Comparison of ENCODE assay signal across 11 cellular contexts in the genomic region with DNA sequence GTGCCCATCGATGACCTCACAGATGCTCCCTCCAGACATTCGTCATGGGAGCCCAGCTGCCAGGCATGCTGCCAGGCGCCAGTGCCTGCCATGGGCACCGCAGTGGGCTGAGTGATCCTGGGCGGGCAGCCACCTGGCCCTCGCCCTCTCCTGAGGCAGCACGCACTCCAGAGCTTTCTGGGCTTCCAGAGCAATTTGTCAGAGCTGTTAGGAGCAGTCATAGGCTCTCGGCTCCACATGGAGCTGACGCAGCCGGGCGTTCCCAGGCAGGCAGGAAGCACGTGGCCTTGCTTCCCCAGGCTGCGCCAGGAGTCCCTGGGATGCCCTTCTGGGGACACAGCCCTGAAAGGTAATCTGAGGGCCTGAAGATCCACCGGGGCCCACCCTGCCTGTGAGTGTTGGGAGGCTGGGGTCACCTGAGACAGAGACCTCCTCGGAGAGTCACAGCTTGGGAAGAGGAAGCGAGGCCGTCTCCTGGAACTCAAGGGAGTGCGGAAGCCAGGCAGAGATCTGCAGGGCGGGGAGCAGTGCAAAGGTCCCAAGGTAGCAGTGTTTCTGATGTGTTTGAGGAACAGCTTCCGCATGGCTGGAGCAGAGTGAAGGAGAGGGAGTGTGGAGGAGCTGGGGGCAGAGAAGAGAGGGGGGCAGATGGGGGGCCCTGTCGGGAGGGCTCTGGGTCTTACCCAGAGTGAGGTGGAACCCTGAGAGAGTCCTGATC. TPM values are rescaled to one million over a fixed set of nuclear protein-coding genes. Genes with fewer than 3 reads are reported as not detected.
A peak's percentile ranks its signal among the peaks of the same experiment; 100 is the strongest.
DNase-seq lines count a peak whose midpoint lies in the region; ATAC-seq, FAIRE-seq and TF ChIP-seq lines count a peak whose summit lies in the region.
"Had no signal": no experiment of that assay in that cellular context is flagged by ENCODE, and none has a peak within 500 bp of the region (broad histone marks: within the 10 kb centered on the region; RNA-seq: fewer than 3 reads in every experiment).

No MANE protein-coding gene starts in this region.

- no peak for TF ChIP-seq CTCF in AG09319 (IDR thresholded peaks at IDR 0.05; ENCODE audit: low read depth, low read length)
- TF ChIP-seq CTCF in HepG2 (CRISPR knock-in tag; IDR thresholded peaks at IDR 0.05) = no peak

- no peak for TF ChIP-seq POLR2A in HepG2 (IDR thresholded peaks at IDR 0.05; ENCODE audit: insufficient read depth in 1 of 2, low read depth in 2 of 2, low read length in 2 of 2)

- intact Hi-C loops in HepG2 (cut with micrococcal nuclease; ENCODE audit: unreplicated experiment) = no loop called here

- H3K9ac ChIP-seq in HepG2 (ENCODE audit: insufficient read depth, low read depth, low read length) (no peak overlapping the region), Karpas-422 (ENCODE audit: low read length) (no peak overlapping the region)

- H3K4me1 ChIP-seq in HepG2 (ENCODE audit: insufficient read depth, low read length) = no peaks in the 10 kb centered on the region
- peaks cover 4% of the 10 kb centered on the region for H3K4me1 ChIP-seq in Karpas-422 (ENCODE audit: low read length)

- POLR2A ChIA-PET in HepG2 (lab: Yijun Ruan, JAX) = no interaction called here

- H3K9me3 ChIP-seq in HepG2 (ENCODE audit: low read length) (no peaks in the 10 kb centered on the region), Karpas-422 (ENCODE audit: low read length) (no peaks in the 10 kb centered on the region)

- H3K4me2 ChIP-seq in HepG2 (ENCODE audit: low read depth, low read length) = no peak overlapping the region
- H3K4me2 ChIP-seq in Karpas-422 (ENCODE audit: low read depth, low read length, poor library complexity, severe bottlenecking) = no peak overlapping the region

- TF ChIP-seq RAD21 in HepG2 (CRISPR knock-in tag; IDR thresholded peaks at IDR 0.05) = no peak

- H2AFZ ChIP-seq in HepG2 (ENCODE audit: low read length) = no peak overlapping the region
- no peak overlapping the region for H2AFZ ChIP-seq in Karpas-422 (ENCODE audit: low read length)

- ATAC-seq in left lobe of liver = peak; percentile 19
- ATAC-seq in HepG2 = no peak; the same call in 2 of the 3 replicates

- H3K27me3 ChIP-seq in HepG2 (ENCODE audit: control insufficient read depth in 1 of 2, insufficient read depth in 2 of 2, low read length in 2 of 2) (no peaks in the 10 kb centered on the region), Karpas-422 (ENCODE audit: low read length) (no peaks in the 10 kb centered on the region)

- no peak overlapping the region for H3K4me3 ChIP-seq in HepG2 (replicated peaks in 1 of 3; ENCODE audit: insufficient read depth in 1 of 3, low read depth in 2 of 3, low read length in 3 of 3)
- H3K4me3 ChIP-seq in Karpas-422 (ENCODE audit: low read length) = no peak overlapping the region

- no peaks in the 10 kb centered on the region for H3K9me2 ChIP-seq in Karpas-422 (replicated peaks; ENCODE audit: insufficient read depth, low read length)

- no peaks in the 10 kb centered on the region for H3K36me3 ChIP-seq in HepG2 (replicated peaks in 1 of 2; ENCODE audit: control insufficient read depth in 1 of 2, insufficient read depth in 2 of 2, low read length in 2 of 2)
- peaks cover 5% of the 10 kb centered on the region; the same call in 1 of the 2 replicates for H3K36me3 ChIP-seq in Karpas-422 (ENCODE audit: insufficient read depth, low read length)

- CTCF ChIA-PET in HepG2 (lab: Yijun Ruan, JAX; ENCODE audit: low intra/inter-chr PET ratio, low total read pairs) = no interaction called here

- H3K79me2 ChIP-seq in HepG2 (ENCODE audit: insufficient read depth, low read length) (no peaks in the 10 kb centered on the region), Karpas-422 (ENCODE audit: low read length) (no peaks in the 10 kb centered on the region)

- H3K27ac ChIP-seq in caudate nucleus (ENCODE audit: low read depth, low read length) (peak overlapping the region; percentile 63), HepG2 (ENCODE audit: extremely low read length, insufficient read depth, low read length) (no peak overlapping the region), Karpas-422 (ENCODE audit: low read length) (no peak overlapping the region)

- H4K20me1 ChIP-seq in HepG2 (ENCODE audit: insufficient read depth, low read length) = no peaks in the 10 kb centered on the region
- 0 out of 2 replicates have a peak, but pooled peaks cover 3% of the 10 kb centered on the region for H4K20me1 ChIP-seq in Karpas-422 (ENCODE audit: insufficient read depth, low read depth, low read length)

- 93% methylated on average over 11 of the region's 21 CpGs for WGBS in HepG2 (ENCODE audit: low lambda C conversion rate)

- in situ Hi-C loops in HepG2 (cut with HindIII; ENCODE audit: extremely low pct_ligation_motif_present, low pct_unique_long_range_greater_than_20kb) = no loop called here

- no TSS peak for BruUV-seq in HepG2 (replicated peaks; lab: Mats Ljungman, UMichigan)

- no peak for FAIRE-seq in HepG2 (lab: Jason Lieb, UNC)

- TF ChIP-seq EP300 in HepG2 (IDR thresholded peaks at IDR 0.05; ENCODE audit: low read depth in 2 of 2, low read length in 2 of 2) (no peak), HepG2 (CRISPR knock-in tag; IDR thresholded peaks at IDR 0.05; ENCODE audit: borderline replicate concordance) (no peak)

- peak; percentile 14 for DNase-seq in AG09319 (ENCODE audit: extremely low read depth, low read depth)
- peak; percentile 75 for DNase-seq in NCI-H1694 treated with DMSO at 0.1 percent for 48 hours (lab: John Stamatoyannopoulos, UW)
- peak; percentile 19 to 98 (median 80) for DNase-seq in caudate nucleus (lab: John Stamatoyannopoulos, UW)
- no peak for DNase-seq in left lobe of liver (ENCODE audit: low spot score)
- no peak for DNase-seq in stimulated activated CD4-positive, alpha-beta T cell treated with anti-CD3 and anti-CD28 coated beads, Interleukin-1b, Interleukin-23, amount 100 ng/mL, for 48 hours
- no peak for DNase-seq in HepG2 (ENCODE audit: low spot score)
- DNase-seq in Karpas-422 = no peak
- no peak for DNase-seq in HUDEP-2 (lab: John Stamatoyannopoulos, UW; ENCODE audit: unreplicated experiment in 76 of 76)
- DNase-seq: activated CD4-positive, CD25-positive, alpha-beta regulatory T cell; stimulated activated CD4-positive, alpha-beta T cell treated with anti-CD3 and anti-CD28 coated beads, Interleukin-12 subunit alpha, Interleukin-12 subunit beta, amount 100 ng/mL, for 4 hours had no signal

TF ChIP-seq in HepG2, 621 proteins besides CTCF, POLR2A, EP300 and RAD21 (continues in another document):
- TF ChIP-seq KAT7 (CRISPR knock-in tag; IDR thresholded peaks at IDR 0.05; ENCODE audit: borderline replicate concordance) = no peak
- TF ChIP-seq GABPA (IDR thresholded peaks at IDR 0.05; ENCODE audit: low read depth, low read length) = no peak
- no peak for TF ChIP-seq GABPA (CRISPR knock-in tag; IDR thresholded peaks at IDR 0.05; ENCODE audit: low read depth)
- TF ChIP-seq, protein P1, sequence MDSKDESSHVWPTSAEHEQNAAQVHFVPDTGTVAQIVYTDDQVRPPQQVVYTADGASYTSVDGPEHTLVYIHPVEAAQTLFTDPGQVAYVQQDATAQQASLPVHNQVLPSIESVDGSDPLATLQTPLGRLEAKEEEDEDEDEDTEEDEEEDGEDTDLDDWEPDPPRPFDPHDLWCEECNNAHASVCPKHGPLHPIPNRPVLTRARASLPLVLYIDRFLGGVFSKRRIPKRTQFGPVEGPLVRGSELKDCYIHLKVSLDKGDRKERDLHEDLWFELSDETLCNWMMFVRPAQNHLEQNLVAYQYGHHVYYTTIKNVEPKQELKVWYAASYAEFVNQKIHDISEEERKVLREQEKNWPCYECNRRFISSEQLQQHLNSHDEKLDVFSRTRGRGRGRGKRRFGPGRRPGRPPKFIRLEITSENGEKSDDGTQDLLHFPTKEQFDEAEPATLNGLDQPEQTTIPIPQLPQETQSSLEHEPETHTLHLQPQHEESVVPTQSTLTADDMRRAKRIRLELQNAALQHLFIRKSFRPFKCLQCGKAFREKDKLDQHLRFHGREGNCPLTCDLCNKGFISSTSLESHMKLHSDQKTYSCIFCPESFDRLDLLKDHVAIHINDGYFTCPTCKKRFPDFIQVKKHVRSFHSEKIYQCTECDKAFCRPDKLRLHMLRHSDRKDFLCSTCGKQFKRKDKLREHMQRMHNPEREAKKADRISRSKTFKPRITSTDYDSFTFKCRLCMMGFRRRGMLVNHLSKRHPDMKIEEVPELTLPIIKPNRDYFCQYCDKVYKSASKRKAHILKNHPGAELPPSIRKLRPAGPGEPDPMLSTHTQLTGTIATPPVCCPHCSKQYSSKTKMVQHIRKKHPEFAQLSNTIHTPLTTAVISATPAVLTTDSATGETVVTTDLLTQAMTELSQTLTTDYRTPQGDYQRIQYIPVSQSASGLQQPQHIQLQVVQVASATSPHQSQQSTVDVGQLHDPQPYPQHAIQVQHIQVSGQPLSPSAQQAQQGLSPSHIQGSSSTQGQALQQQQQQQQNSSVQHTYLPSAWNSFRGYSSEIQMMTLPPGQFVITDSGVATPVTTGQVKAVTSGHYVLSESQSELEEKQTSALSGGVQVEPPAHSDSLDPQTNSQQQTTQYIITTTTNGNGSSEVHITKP (CRISPR knock-in tag; IDR thresholded peaks at IDR 0.05; ENCODE audit: low read depth) = no peak
- TF ChIP-seq KDM4B (CRISPR knock-in tag; IDR thresholded peaks at IDR 0.05) = no peak

RNA-seq across cellular contexts. Expression of gene DPF1, which starts 50.5 kb away (rescaled TPM):
- not detected for total RNA-seq in left lobe of liver
- 1.7 and 3.2 TPM in 2 replicates for total RNA-seq in HepG2 (2016; rRNA removed; fragmentation: Illumina TruSeq; extraction: Trizol)
- total RNA-seq in HepG2 (2016; cell fraction: cytosol; rRNA removed; fragmentation: Illumina TruSeq; extraction: Trizol; ENCODE audit: low read depth) = 1.4 and 1.6 TPM in 2 replicates
- total RNA-seq in HepG2 (2016; cell fraction: insoluble cytoplasmic fraction; rRNA removed; fragmentation: Illumina TruSeq; extraction: Trizol) = 1.6 and 2.3 TPM in 2 replicates
- total RNA-seq in HepG2 (2016; cell fraction: membrane; rRNA removed; fragmentation: Illumina TruSeq; extraction: Trizol) = 2.0 and 2.8 TPM in 2 replicates
- 2.1 and 2.7 TPM in 2 replicates for total RNA-seq in HepG2 (2016; cell fraction: nucleus; rRNA removed; fragmentation: Illumina TruSeq; extraction: Trizol)
- 1.0 and 1.3 TPM in 2 replicates for polyA plus RNA-seq in HepG2 (2011; rRNA removed)
- polyA plus RNA-seq in HepG2 (2011; cell fraction: cytosol; rRNA removed) = 0.65 and 1.2 TPM in 2 replicates
- 3.3 and 3.6 TPM in 2 replicates for polyA plus RNA-seq in HepG2 (2011; cell fraction: nucleus; rRNA removed)
- 0.36 and 1.2 TPM in 2 replicates for polyA plus RNA-seq in HepG2 (2012)
- 1.1 TPM in 2 replicates for polyA plus RNA-seq in HepG2 (2016; cell fraction: cytosol; fragmentation: Illumina TruSeq; extraction: Trizol; ENCODE audit: low read depth)
- polyA plus RNA-seq in HepG2 (2016; cell fraction: insoluble cytoplasmic fraction; fragmentation: Illumina TruSeq; extraction: Trizol; ENCODE audit: low read depth) = 1.4 and 3.2 TPM in 2 replicates
- polyA plus RNA-seq in HepG2 (2016; cell fraction: membrane; fragmentation: Illumina TruSeq; extraction: Trizol; ENCODE audit: low read depth) = 1.4 and 1.7 TPM in 2 replicates
- 4.1 and 5.7 TPM in 2 replicates for polyA plus RNA-seq in HepG2 (2016; cell fraction: nucleus; fragmentation: Illumina TruSeq; extraction: Trizol; ENCODE audit: insufficient read depth, low read depth)
- 1.3 and 2.4 TPM in 2 replicates for polyA minus RNA-seq in HepG2 (2011; rRNA and poly(A)+ RNA removed; ENCODE audit: low replicate concordance)
- 0.62 and 0.69 TPM in 2 replicates for polyA minus RNA-seq in HepG2 (2011; cell fraction: cytosol; rRNA and poly(A)+ RNA removed)
- 1.4 and 1.7 TPM in 2 replicates for polyA minus RNA-seq in HepG2 (2011; cell fraction: nucleus; rRNA and poly(A)+ RNA removed)
- 2.5 and 3.2 TPM in 2 replicates for total RNA-seq in Karpas-422 (2014; rRNA removed; shearing (Covaris generic); ENCODE audit: low replicate concordance)
- total RNA-seq: CD4-positive, alpha-beta memory T cell had no signal
- polyA plus RNA-seq: CD4-positive, alpha-beta memory T cell had no signal

Comparison
In these comparisons a context has a peak if more than half of its experiments do, and no peak if none do; other contexts are left out.
1. DNase-seq: peak in AG09319 (single experiment), NCI-H1694 treated with DMSO at 0.1 percent for 48 hours (single experiment) and caudate nucleus (61 of 61); none in left lobe of liver (single experiment), stimulated activated CD4-positive, alpha-beta T cell treated with anti-CD3 and anti-CD28 coated beads, Interleukin-1b, Interleukin-23, amount 100 ng/mL, for 48 hours (single experiment), HepG2 (single experiment), Karpas-422 (single experiment) and HUDEP-2 (0 of 76).